Comparison of ENCODE assay signal across 19 cellular contexts in the genomic region with DNA sequence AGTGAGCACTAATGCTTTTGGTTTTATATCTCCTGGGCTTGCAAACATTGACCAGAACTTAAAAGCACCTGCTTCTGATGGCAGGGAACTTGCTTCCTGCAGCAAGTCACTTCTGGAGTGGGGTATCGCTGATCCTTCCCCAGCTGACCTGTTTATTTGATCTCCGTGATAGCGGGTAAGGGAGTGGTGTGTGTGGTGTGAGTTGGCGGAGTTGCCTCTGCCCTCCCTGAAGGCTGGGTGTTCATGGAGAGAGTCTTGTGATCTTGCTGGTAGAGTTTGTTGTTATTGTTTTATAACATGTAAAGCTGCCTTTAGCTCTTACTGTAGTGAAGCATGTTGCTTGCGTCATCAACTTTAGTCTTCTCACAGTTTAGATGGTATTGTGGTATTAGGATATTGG. TPM values are rescaled to one million over a fixed set of nuclear protein-coding genes. Genes with fewer than 3 reads are reported as not detected.
A peak's percentile ranks its signal among the peaks of the same experiment; 100 is the strongest.
DNase-seq lines count a peak whose midpoint lies in the region; ATAC-seq and TF ChIP-seq lines count a peak whose summit lies in the region.
"Had no signal": no experiment of that assay in that cellular context is flagged by ENCODE, and none has a peak within 500 bp of the region (broad histone marks: within the 10 kb centered on the region; RNA-seq: fewer than 3 reads in every experiment).

No MANE protein-coding gene starts in this region.

- H3K9me3 Mint-ChIP-seq in CD4-positive, alpha-beta T cell = no peaks in the 10 kb centered on the region
- H3K9me3 Mint-ChIP-seq in activated naive CD4-positive, alpha-beta T cell treated with anti-CD3 and anti-CD28 coated beads, Interleukin-2, amount 50 U/mL, for 72 hours = no peaks in the 10 kb centered on the region
- H3K9me3 Mint-ChIP-seq: activated T-helper 1 cell treated with anti-CD3 and anti-CD28 coated beads, Interleukin-12 subunit alpha, Interleukin-12 subunit beta, Interleukin-2, Interleukin-4 antibody, amounts not matched to agents 30 ng/mL and 10 ng/mL and 1 ng/mL, durations not matched to agents 14 hours and 24 hours and 36 hours; HFFc6; immature natural killer cell; natural killer cell treated with Interleukin-12 subunit alpha and Interleukin-12 subunit beta and Interleukin-15 and Interleukin-18, amount 100 ng/mL, for 72 hours had no signal

- no peaks in the 10 kb centered on the region for H3F3A ChIP-seq in Loucy (ENCODE audit: low read depth)

- H3K4me1 ChIP-seq in Loucy (ENCODE audit: insufficient read depth, low read length, poor library complexity, severe bottlenecking) (peaks cover 45% of the 10 kb centered on the region), neutrophil (ENCODE audit: control insufficient read depth in 1 of 2, insufficient read depth in 1 of 2, low read depth in 1 of 2, low read length in 1 of 2) (peaks cover 82 to 84% of the 10 kb centered on the region in 2 experiments)

- H3K36me3 ChIP-seq in Loucy (ENCODE audit: insufficient read depth, low read length) (peaks cover 4% of the 10 kb centered on the region; the same call in 1 of the 2 replicates), neutrophil (peaks cover 36% of the 10 kb centered on the region)

- POLR2A ChIA-PET in CD4-positive, alpha-beta T cell (lab: Charles Lee) = interaction anchor here (1.8 kb wide), 1 partner anchor 76 kb away, joined by 7 read pairs; no protein-coding TSS in a partner anchor

- no peak overlapping the region for H3K27ac ChIP-seq in CD4-positive, alpha-beta T cell (ENCODE audit: low read depth, low read length)
- H3K27ac ChIP-seq in neutrophil = peak overlapping the region; percentile 97
- H3K27ac ChIP-seq: thoracic aorta had no signal

- CTCF ChIA-PET in CD4-positive, alpha-beta T cell (lab: Charles Lee) = no interaction called here

- H3K4me3 ChIP-seq in Loucy (ENCODE audit: low read length, poor library complexity, severe bottlenecking) = peak overlapping the region; percentile 41
- H3K4me3 ChIP-seq in neutrophil (ENCODE audit: low read depth in 1 of 2, low read length in 1 of 2) = peak overlapping the region; percentile 48 to 49
- H3K4me3 ChIP-seq: esophagus squamous epithelium, thoracic aorta had no signal

- H3K4me2 ChIP-seq in Loucy (ENCODE audit: low read depth, low read length, poor library complexity, severe bottlenecking) = peak overlapping the region; percentile 99

- TF ChIP-seq CTCF in CD4-positive, alpha-beta T cell (IDR thresholded peaks at IDR 0.05) = no peak
- no peak for TF ChIP-seq CTCF in Loucy (conservative IDR thresholded peaks at IDR 0.05; ENCODE audit: low read length)
- no peak for TF ChIP-seq CTCF in neutrophil (IDR thresholded peaks at IDR 0.05)

- no peak overlapping the region for H2AFZ ChIP-seq in Loucy (ENCODE audit: low read length)

- peaks cover 52% of the 10 kb centered on the region for H3K4me1 Mint-ChIP-seq in CD4-positive, alpha-beta T cell (ENCODE audit: low read depth)

- no peak for TF ChIP-seq POLR2A in erythroblast (IDR thresholded peaks at IDR 0.05; ENCODE audit: low read length)

- no peaks in the 10 kb centered on the region for H3K27me3 Mint-ChIP-seq in CD4-positive, alpha-beta T cell
- H3K27me3 Mint-ChIP-seq: activated CD4-positive, alpha-beta T cell treated with anti-CD3 and anti-CD28 coated beads for 36 hours; natural killer cell treated with Interleukin-12 subunit alpha and Interleukin-12 subunit beta and Interleukin-15 and Interleukin-18, amount 100 ng/mL, for 72 hours; progenitor cell of endocrine pancreas had no signal

- H3K36me3 Mint-ChIP-seq in CD4-positive, alpha-beta T cell (ENCODE audit: low read depth) = peaks cover 48% of the 10 kb centered on the region
- H3K36me3 Mint-ChIP-seq in activated naive CD4-positive, alpha-beta T cell treated with anti-CD3 and anti-CD28 coated beads, Interleukin-2, amount 50 U/mL, for 72 hours = peaks cover 12 to 23% of the 10 kb centered on the region in 2 donors

- H3K9me3 ChIP-seq in CD4-positive, alpha-beta T cell (ENCODE audit: control insufficient read depth, low read length) = no peaks in the 10 kb centered on the region
- H3K9me3 ChIP-seq in Loucy (ENCODE audit: insufficient read depth, low read depth, low read length) (no peaks in the 10 kb centered on the region), neutrophil (no peaks in the 10 kb centered on the region)
- H3K9me3 ChIP-seq: esophagus squamous epithelium, thoracic aorta had no signal

- H3K79me2 ChIP-seq in Loucy (ENCODE audit: insufficient read depth, low read length) = peaks cover 71% of the 10 kb centered on the region

- no peak for ATAC-seq in CD4-positive, alpha-beta T cell (ENCODE audit: poor library complexity)
- ATAC-seq in HG03520 (IDR thresholded peaks at IDR 0.05; ENCODE audit: unreplicated experiment) (no peak), HG02759 (IDR thresholded peaks at IDR 0.05; ENCODE audit: unreplicated experiment) (no peak)
- no peak for ATAC-seq in activated naive CD4-positive, alpha-beta T cell treated with anti-CD3 and anti-CD28 coated beads, Interleukin-2, amount 50 U/mL, for 72 hours
- ATAC-seq: activated CD4-positive, alpha-beta T cell treated with anti-CD3 and anti-CD28 coated beads for 36 hours; natural killer cell treated with Interleukin-12 subunit alpha and Interleukin-12 subunit beta and Interleukin-15 and Interleukin-18, amount 100 ng/mL, for 72 hours had no signal

- intact Hi-C loops in CD4-positive, alpha-beta T cell (cut with DNase I, micrococcal nuclease) = loop anchor here in 1 of 2 experiments (5.0 kb wide), 3 partner anchors 72 to 243 kb away; no protein-coding TSS in a partner anchor

- H3K9ac ChIP-seq in Loucy (ENCODE audit: low read depth, low read length, poor library complexity, severe bottlenecking) = peak overlapping the region; percentile 32

- H3K9me2 ChIP-seq in Loucy (replicated peaks; ENCODE audit: low read depth, low read length) = no peaks in the 10 kb centered on the region

- no peaks in the 10 kb centered on the region for H3K27me3 ChIP-seq in CD4-positive, alpha-beta T cell (ENCODE audit: control insufficient read depth, insufficient read depth, low read length)
- H3K27me3 ChIP-seq in Loucy (ENCODE audit: insufficient read depth, low read length, poor library complexity, severe bottlenecking) (no peaks in the 10 kb centered on the region), neutrophil (no peaks in the 10 kb centered on the region)
- H3K27me3 ChIP-seq: esophagus squamous epithelium had no signal

- H3K4me3 Mint-ChIP-seq in CD4-positive, alpha-beta T cell = peak overlapping the region; percentile 9
- H3K4me3 Mint-ChIP-seq: activated CD4-positive, alpha-beta T cell treated with anti-CD3 and anti-CD28 coated beads for 36 hours; activated T-helper 1 cell treated with anti-CD3 and anti-CD28 coated beads, Interleukin-12 subunit alpha, Interleukin-12 subunit beta, Interleukin-2, Interleukin-4 antibody, amounts not matched to agents 30 ng/mL and 10 ng/mL and 1 ng/mL, durations not matched to agents 14 hours and 24 hours and 36 hours; HFFc6; immature natural killer cell; natural killer cell treated with Interleukin-12 subunit alpha and Interleukin-12 subunit beta and Interleukin-15 and Interleukin-18, amount 100 ng/mL, for 72 hours had no signal

- peak overlapping the region; percentile 18 for H3K27ac Mint-ChIP-seq in CD4-positive, alpha-beta T cell
- H3K27ac Mint-ChIP-seq in activated naive CD4-positive, alpha-beta T cell treated with anti-CD3 and anti-CD28 coated beads, Interleukin-2, amount 50 U/mL, for 72 hours = no peak overlapping the region
- H3K27ac Mint-ChIP-seq: activated CD4-positive, alpha-beta T cell treated with anti-CD3 and anti-CD28 coated beads for 36 hours; activated T-helper 1 cell treated with anti-CD3 and anti-CD28 coated beads, Interleukin-12 subunit alpha, Interleukin-12 subunit beta, Interleukin-2, Interleukin-4 antibody, amounts not matched to agents 30 ng/mL and 10 ng/mL and 1 ng/mL, durations not matched to agents 14 hours and 24 hours and 36 hours; natural killer cell treated with Interleukin-12 subunit alpha and Interleukin-12 subunit beta and Interleukin-15 and Interleukin-18, amount 100 ng/mL, for 72 hours; progenitor cell of endocrine pancreas had no signal

- H4K20me1 ChIP-seq in Loucy (ENCODE audit: insufficient read depth, low read length, poor library complexity, severe bottlenecking) = peaks cover 28% of the 10 kb centered on the region

- no peak for DNase-seq in CD4-positive, alpha-beta T cell
- DNase-seq in erythroblast (lab: John Stamatoyannopoulos, UW) = peak; percentile 60 to 67
- DNase-seq in dedifferentiated amniotic fluid mesenchymal stem cell (ENCODE audit: extremely low spot score) = no peak
- no peak for DNase-seq in activated naive CD4-positive, alpha-beta T cell treated with anti-CD3 and anti-CD28 coated beads, Interleukin-2, amount 50 U/mL, for 72 hours (ENCODE audit: low spot score in 2 of 2)
- DNase-seq: activated CD4-positive, alpha-beta T cell treated with anti-CD3 and anti-CD28 coated beads for 36 hours; COR-L47; esophagus squamous epithelium; head of caudate nucleus; HFFc6; immature natural killer cell; NCI-H510A treated with DMSO at 0.1 percent for 48 hours had no signal

RNA-seq across cellular contexts. Expression of a gene that starts 3.9 kb away (rescaled TPM):
- 10 to 100 TPM; 33.0 to 38.1 TPM for total RNA-seq in CD4-positive, alpha-beta T cell
- 10 to 100 TPM; 54.9 to 62.3 TPM for total RNA-seq in activated naive CD4-positive, alpha-beta T cell treated with anti-CD3 and anti-CD28 coated beads, Interleukin-2, amount 50 U/mL, for 72 hours

RNA-seq across cellular contexts. Expression of a gene that starts 35.2 kb away (rescaled TPM):
- 10 to 100 TPM; 21.8 to 23.1 TPM for total RNA-seq in CD4-positive, alpha-beta T cell
- 10 to 100 TPM; 30.8 to 50.4 TPM for total RNA-seq in activated naive CD4-positive, alpha-beta T cell treated with anti-CD3 and anti-CD28 coated beads, Interleukin-2, amount 50 U/mL, for 72 hours

RNA-seq across cellular contexts. Expression of a gene that starts 49.6 kb away (rescaled TPM):
- total RNA-seq in CD4-positive, alpha-beta T cell = 1 to 10 TPM; 1.6 to 1.8 TPM
- total RNA-seq in activated naive CD4-positive, alpha-beta T cell treated with anti-CD3 and anti-CD28 coated beads, Interleukin-2, amount 50 U/mL, for 72 hours = 10 to 100 TPM; 17.9 to 32.8 TPM

RNA-seq across cellular contexts. Expression of a gene that starts 57.9 kb away (rescaled TPM):
- total RNA-seq in CD4-positive, alpha-beta T cell = 1 to 10 TPM; 7.6 to 8.3 TPM
- 10 to 100 TPM; 16.3 to 24.9 TPM for total RNA-seq in activated naive CD4-positive, alpha-beta T cell treated with anti-CD3 and anti-CD28 coated beads, Interleukin-2, amount 50 U/mL, for 72 hours

Comparison
In these comparisons a context has a peak if more than half of its experiments do, and no peak if none do; other contexts are left out.
1. DNase-seq: peak in erythroblast (2 of 2); none in CD4-positive, alpha-beta T cell (0 of 10), dedifferentiated amniotic fluid mesenchymal stem cell (single experiment) and activated naive CD4-positive, alpha-beta T cell treated with anti-CD3 and anti-CD28 coated beads, Interleukin-2, amount 50 U/mL, for 72 hours (0 of 2).
2. RNA of a gene that starts 49.6 kb away (total RNA-seq): 17.9 to 32.8 TPM in activated naive CD4-positive, alpha-beta T cell treated with anti-CD3 and anti-CD28 coated beads, Interleukin-2, amount 50 U/mL, for 72 hours; 1.6 to 1.8 TPM in CD4-positive, alpha-beta T cell; every median in the first group is over 4 times any median in the second.